Comparison of ENCODE assay signal across 20 cellular contexts in the genomic region with DNA sequence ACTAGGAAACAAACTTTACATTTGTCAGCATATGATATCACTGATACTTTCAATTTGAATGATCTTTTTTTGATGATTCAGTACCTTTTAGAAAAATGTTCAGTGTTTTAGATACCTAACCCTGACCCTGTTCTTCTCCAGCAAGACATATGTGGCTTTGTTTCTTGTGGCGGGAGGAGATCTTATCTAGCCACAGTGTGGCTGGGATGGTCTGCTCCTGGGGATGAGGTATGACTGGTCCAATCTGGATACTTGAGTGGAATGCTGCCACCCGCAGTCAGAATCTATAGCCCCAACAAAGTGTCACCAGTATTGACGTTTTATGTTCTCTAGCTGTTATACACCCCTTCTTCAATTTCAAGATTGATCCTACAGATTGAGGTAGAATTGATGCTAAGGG.
"Had no signal": no experiment of that assay in that cellular context is flagged by ENCODE, and none has a peak within 500 bp of the region (broad histone marks: within the 10 kb centered on the region; RNA-seq: fewer than 3 reads in every experiment).

No MANE protein-coding gene starts in this region.

- H3K36me3 ChIP-seq: lower lobe of right lung, neutrophil, right atrium auricular region, tibial nerve had no signal

- H3K27me3 Mint-ChIP-seq: activated CD8-positive, alpha-beta memory T cell treated with anti-CD3 and anti-CD28 coated beads, Interleukin-2, amount 10 ng/mL, durations not matched to agents 7 days and 5 days; brain; dendritic cell treated with granulocyte-macrophage colony-stimulating factor and Interleukin-4, amounts not matched to agents 40 ng/mL and 50 ng/mL, for 4 days; effector memory CD8-positive, alpha-beta T cell; naive B cell; stimulated activated memory B cell treated with anti-CD40 and anti-IgM and Interleukin-4, amounts not matched to agents 10 μg/mL and 1 μg/mL and 100 μg/mL, for 72 hours had no signal

- H3K4me3 Mint-ChIP-seq: activated CD8-positive, alpha-beta memory T cell treated with anti-CD3 and anti-CD28 coated beads, Interleukin-2, amount 10 ng/mL, durations not matched to agents 7 days and 5 days; activated T-cell treated with anti-CD3 and anti-CD28 coated beads, Interleukin-2, amount 50 U/mL, for 4 hours; brain; dendritic cell treated with granulocyte-macrophage colony-stimulating factor and Interleukin-4, amounts not matched to agents 40 ng/mL and 50 ng/mL, for 4 days; effector memory CD8-positive, alpha-beta T cell; immature natural killer cell; naive B cell; stimulated activated memory B cell treated with anti-CD40 and anti-IgM and Interleukin-4, amounts not matched to agents 10 μg/mL and 1 μg/mL and 100 μg/mL, for 72 hours had no signal

- H3K9me3 Mint-ChIP-seq: activated T-cell treated with anti-CD3 and anti-CD28 coated beads, Interleukin-2, amount 50 U/mL, for 4 hours; dendritic cell treated with granulocyte-macrophage colony-stimulating factor and Interleukin-4, amounts not matched to agents 40 ng/mL and 50 ng/mL, for 4 days had no signal

- H3K36me3 Mint-ChIP-seq: activated CD8-positive, alpha-beta memory T cell treated with anti-CD3 and anti-CD28 coated beads, Interleukin-2, amount 10 ng/mL, durations not matched to agents 7 days and 5 days; activated naive CD4-positive, alpha-beta T cell treated with anti-CD3 and anti-CD28 coated beads, Interleukin-2, amount 50 U/mL, for 72 hours; brain; naive B cell; stimulated activated memory B cell treated with anti-CD40 and anti-IgM and Interleukin-4, amounts not matched to agents 10 μg/mL and 1 μg/mL and 100 μg/mL, for 72 hours had no signal

- H3K27me3 ChIP-seq: neutrophil, right atrium auricular region, tibial nerve had no signal

- H3K4me1 Mint-ChIP-seq: activated CD8-positive, alpha-beta memory T cell treated with anti-CD3 and anti-CD28 coated beads, Interleukin-2, amount 10 ng/mL, durations not matched to agents 7 days and 5 days; immature natural killer cell; naive B cell; stimulated activated memory B cell treated with anti-CD40 and anti-IgM and Interleukin-4, amounts not matched to agents 10 μg/mL and 1 μg/mL and 100 μg/mL, for 72 hours had no signal

- H3K27ac ChIP-seq: lower lobe of right lung, neutrophil, right atrium auricular region, tibial nerve had no signal

- H3K4me1 ChIP-seq: lower lobe of right lung, right atrium auricular region, tibial nerve had no signal

- H3K4me3 ChIP-seq: lower lobe of right lung, right atrium auricular region, tibial nerve had no signal

- ATAC-seq: activated CD4-positive, CD25-positive, alpha-beta regulatory T cell treated with anti-CD3 and anti-CD28 coated beads, Interleukin-2, amount 50 U/mL, for 24 hours; activated CD8-positive, alpha-beta memory T cell treated with anti-CD3 and anti-CD28 coated beads, Interleukin-2, amount 10 ng/mL, durations not matched to agents 7 days and 5 days; activated naive CD4-positive, alpha-beta T cell treated with anti-CD3 and anti-CD28 coated beads, Interleukin-2, amount 50 U/mL, for 72 hours; activated T-cell treated with anti-CD3 and anti-CD28 coated beads, Interleukin-2, amount 50 U/mL, for 4 hours; effector memory CD8-positive, alpha-beta T cell; left cardiac atrium; lower lobe of right lung; stimulated activated memory B cell treated with anti-CD40 and anti-IgM and Interleukin-4, amounts not matched to agents 10 μg/mL and 1 μg/mL and 100 μg/mL, for 72 hours had no signal

- H3K27ac Mint-ChIP-seq: activated CD8-positive, alpha-beta memory T cell treated with anti-CD3 and anti-CD28 coated beads, Interleukin-2, amount 10 ng/mL, durations not matched to agents 7 days and 5 days; activated naive CD4-positive, alpha-beta T cell treated with anti-CD3 and anti-CD28 coated beads, Interleukin-2, amount 50 U/mL, for 72 hours; dendritic cell treated with granulocyte-macrophage colony-stimulating factor and Interleukin-4, amounts not matched to agents 40 ng/mL and 50 ng/mL, for 4 days; effector memory CD8-positive, alpha-beta T cell; immature natural killer cell; naive B cell; stimulated activated memory B cell treated with anti-CD40 and anti-IgM and Interleukin-4, amounts not matched to agents 10 μg/mL and 1 μg/mL and 100 μg/mL, for 72 hours had no signal

- DNase-seq: activated CD8-positive, alpha-beta memory T cell treated with anti-CD3 and anti-CD28 coated beads, Interleukin-2, amount 10 ng/mL, durations not matched to agents 7 days and 5 days; activated effector memory CD4-positive, alpha-beta T cell treated with anti-CD3 and anti-CD28 coated beads, Interleukin-2, amount 50 U/mL, for 16 hours; activated T-cell treated with anti-CD3 and anti-CD28 coated beads, Interleukin-2, amount 50 U/mL, for 4 hours; amniotic stem cell; effector memory CD8-positive, alpha-beta T cell; hypothalamus; immature natural killer cell; left cardiac atrium; lower lobe of right lung; naive B cell; posterior cingulate gyrus; small intestine had no signal
